ENCODE assay signal across 1 cellular context in the genomic region with DNA sequence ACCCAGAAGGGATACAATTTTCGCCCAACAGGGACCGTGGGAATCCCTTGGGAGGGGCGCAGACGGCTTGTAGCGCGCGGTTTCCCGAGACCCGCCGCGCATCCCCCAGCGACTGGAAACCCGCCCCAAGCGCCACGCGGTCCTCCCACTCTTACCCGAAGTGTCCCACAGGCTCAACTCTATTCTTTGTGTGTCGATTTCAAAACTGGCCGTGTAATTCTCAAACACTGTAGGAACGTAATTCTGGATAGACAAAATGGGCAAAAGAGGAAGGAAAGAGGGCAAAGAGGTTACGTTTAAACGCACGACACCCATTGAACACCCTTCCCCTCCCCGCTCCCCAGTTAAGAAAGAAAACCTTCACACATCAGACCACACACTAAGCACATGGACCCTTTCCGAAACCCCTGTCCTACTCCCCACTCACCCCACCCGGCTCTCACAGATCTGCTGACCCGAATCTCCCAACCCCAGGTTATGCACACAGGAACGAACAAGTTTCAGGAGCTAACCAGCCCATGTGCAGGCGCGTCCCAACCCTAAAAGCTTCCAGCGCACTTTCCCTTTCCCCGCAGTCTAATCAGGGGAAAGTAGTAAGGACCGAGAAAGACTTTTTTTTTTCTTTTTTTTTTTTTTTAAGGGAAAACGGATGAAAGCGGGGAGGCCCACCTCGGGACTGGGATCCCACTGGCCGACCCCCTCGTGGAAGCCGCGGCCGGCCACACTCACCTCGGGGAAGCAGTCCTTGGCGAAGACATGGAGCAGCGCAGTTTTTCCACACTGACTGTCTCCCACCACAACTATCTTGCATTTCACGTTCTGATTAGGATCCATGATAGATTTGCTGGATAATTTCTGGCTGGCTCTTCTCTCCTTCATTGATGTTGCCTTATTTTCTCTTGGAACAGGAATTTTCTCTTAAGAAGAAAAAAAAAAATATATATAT.
TF ChIP-seq lines count a peak whose summit lies in the region.

No MANE protein-coding gene starts in this region.

TF ChIP-seq in H1, 55 proteins besides CTCF, POLR2A, EP300 and RAD21:
- TF ChIP-seq, protein P1, sequence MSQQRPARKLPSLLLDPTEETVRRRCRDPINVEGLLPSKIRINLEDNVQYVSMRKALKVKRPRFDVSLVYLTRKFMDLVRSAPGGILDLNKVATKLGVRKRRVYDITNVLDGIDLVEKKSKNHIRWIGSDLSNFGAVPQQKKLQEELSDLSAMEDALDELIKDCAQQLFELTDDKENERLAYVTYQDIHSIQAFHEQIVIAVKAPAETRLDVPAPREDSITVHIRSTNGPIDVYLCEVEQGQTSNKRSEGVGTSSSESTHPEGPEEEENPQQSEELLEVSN (IDR thresholded peaks at IDR 0.05), result peak; percentile 8
- TF ChIP-seq RFX5 (IDR thresholded peaks at IDR 0.05; ENCODE audit: borderline replicate concordance, low read depth, low read length) (no peak), HDAC2 (IDR thresholded peaks at IDR 0.05; ENCODE audit: borderline replicate concordance in 1 of 2, low read depth in 2 of 2, low read length in 2 of 2) (0 out of 4 replicates have a peak, but pooled peaks of 1 of the 2 experiments have one; percentile 15), SUZ12 (IDR thresholded peaks at IDR 0.05; ENCODE audit: low read length) (no peak), CBX8 (IDR thresholded peaks at IDR 0.05; ENCODE audit: borderline replicate concordance, low read depth, low read length) (no peak), MAFK (IDR thresholded peaks at IDR 0.05; ENCODE audit: low read depth, low read length) (no peak), TAF1 (IDR thresholded peaks at IDR 0.05; ENCODE audit: low read depth, low read length) (0 out of 2 replicates have a peak, but pooled peaks have one; percentile 33), ASH2L (IDR thresholded peaks at IDR 0.05; ENCODE audit: low read length) (peak; percentile 32), CHD1 (IDR thresholded peaks at IDR 0.05; ENCODE audit: low read depth, low read length) (peak; percentile 33; the same call in 1 of the 2 replicates), KDM1A (IDR thresholded peaks at IDR 0.05; ENCODE audit: borderline replicate concordance, low read length) (no peak), SIN3A (conservative IDR thresholded peaks at IDR 0.05 in 1 of 2, IDR thresholded peaks at IDR 0.05 in 1 of 2; ENCODE audit: low read depth in 1 of 2, low read length in 2 of 2) (0 out of 4 replicates have a peak, but pooled peaks of 1 of the 2 experiments have one; percentile 17), KDM4A (IDR thresholded peaks at IDR 0.05; ENCODE audit: low read depth, low read length, severe bottlenecking) (peak; percentile 21), GABPA (IDR thresholded peaks at IDR 0.05; ENCODE audit: borderline replicate concordance, insufficient read depth, low read length) (no peak)
- TF ChIP-seq, protein P2, sequence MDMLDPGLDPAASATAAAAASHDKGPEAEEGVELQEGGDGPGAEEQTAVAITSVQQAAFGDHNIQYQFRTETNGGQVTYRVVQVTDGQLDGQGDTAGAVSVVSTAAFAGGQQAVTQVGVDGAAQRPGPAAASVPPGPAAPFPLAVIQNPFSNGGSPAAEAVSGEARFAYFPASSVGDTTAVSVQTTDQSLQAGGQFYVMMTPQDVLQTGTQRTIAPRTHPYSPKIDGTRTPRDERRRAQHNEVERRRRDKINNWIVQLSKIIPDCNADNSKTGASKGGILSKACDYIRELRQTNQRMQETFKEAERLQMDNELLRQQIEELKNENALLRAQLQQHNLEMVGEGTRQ (IDR thresholded peaks at IDR 0.05; ENCODE audit: low read length), result no peak
- TF ChIP-seq, protein P3, sequence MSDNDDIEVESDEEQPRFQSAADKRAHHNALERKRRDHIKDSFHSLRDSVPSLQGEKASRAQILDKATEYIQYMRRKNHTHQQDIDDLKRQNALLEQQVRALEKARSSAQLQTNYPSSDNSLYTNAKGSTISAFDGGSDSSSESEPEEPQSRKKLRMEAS (IDR thresholded peaks at IDR 0.05), result peak; percentile 36
